In genomic region chr2:71323386-71323785, GRCh38 we compare ENCODE assay signal across 28 cellular contexts.
"Had no signal": no experiment of that assay in that cellular context is flagged by ENCODE, and none has a peak within 500 bp of the region (broad histone marks: within the 10 kb centered on the region; RNA-seq: fewer than 3 reads in every experiment).

No MANE protein-coding gene starts in this region.

- H3K36me3 ChIP-seq: colonic mucosa, esophagus muscularis mucosa, esophagus squamous epithelium, gastrocnemius medialis, gastroesophageal sphincter, heart left ventricle had no signal

- DNase-seq: colonic mucosa; cortex of kidney; dermis blood vessel endothelial cell; dorsolateral prefrontal cortex; effector CD4-positive, alpha-beta T cell; effector CD8-positive, alpha-beta T cell; effector memory CD4-positive, alpha-beta T cell; effector memory CD8-positive, alpha-beta T cell; endodermal cell; erythroblast; esophagus squamous epithelium; foreskin fibroblast; foreskin melanocyte; gastrocnemius medialis; glutamatergic neuron; head of caudate nucleus; heart left ventricle; heart right ventricle had no signal

- FAIRE-seq: colon, endometrium, endothelial cell of umbilical vein, frontal cortex had no signal

- ATAC-seq: effector memory CD8-positive, alpha-beta T cell; esophagus mucosa; foreskin keratinocyte; gastrocnemius medialis; gastroesophageal sphincter; heart left ventricle; heart right ventricle had no signal

- H3K9me3 ChIP-seq: colonic mucosa, gastrocnemius medialis had no signal

- H3K27me3 ChIP-seq: colonic mucosa, dorsolateral prefrontal cortex, esophagus muscularis mucosa, esophagus squamous epithelium, gastrocnemius medialis, gastroesophageal sphincter, heart left ventricle, heart right ventricle had no signal

- H3K27ac ChIP-seq: colonic mucosa, coronary artery, dorsolateral prefrontal cortex, epithelial cell of prostate, esophagus muscularis mucosa, esophagus squamous epithelium, foreskin keratinocyte, gastrocnemius medialis, gastroesophageal sphincter, heart left ventricle, heart right ventricle had no signal

- H3K4me3 ChIP-seq: colonic mucosa, coronary artery, dorsolateral prefrontal cortex, esophagus muscularis mucosa, esophagus squamous epithelium, gastrocnemius medialis, gastroesophageal sphincter, heart left ventricle, heart right ventricle had no signal

- H3K4me1 ChIP-seq: colonic mucosa, esophagus muscularis mucosa, foreskin keratinocyte, gastrocnemius medialis, gastroesophageal sphincter had no signal
